22 cellular contexts compared by ENCODE assay signal in genomic region chr7:77743518-77743917, GRCh38. TPM values are rescaled to one million over a fixed set of nuclear protein-coding genes. Genes with fewer than 3 reads are reported as not detected.
DNase-seq lines count a peak whose midpoint lies in the region; ATAC-seq and TF ChIP-seq lines count a peak whose summit lies in the region.
"Had no signal": no experiment of that assay in that cellular context is flagged by ENCODE, and none has a peak within 500 bp of the region (broad histone marks: within the 10 kb centered on the region; RNA-seq: fewer than 3 reads in every experiment).

No MANE protein-coding gene starts in this region.

- H3K27me3 Mint-ChIP-seq in natural killer cell (ENCODE audit: low read depth in 2 of 2) (no peaks in the 10 kb centered on the region), T-helper 17 cell (no peaks in the 10 kb centered on the region), glutamatergic neuron (ENCODE audit: unreplicated experiment) (peaks cover 2% of the 10 kb centered on the region)
- no peaks in the 10 kb centered on the region for H3K27me3 Mint-ChIP-seq in natural killer cell treated with Interleukin-12 subunit alpha and Interleukin-12 subunit beta and Interleukin-15 and Interleukin-18, amount 100 ng/mL, for 72 hours
- H3K27me3 Mint-ChIP-seq: CD4-positive, alpha-beta T cell had no signal

- no peak for ATAC-seq in natural killer cell
- no peak for ATAC-seq in natural killer cell treated with Interleukin-12 subunit alpha and Interleukin-12 subunit beta and Interleukin-15 and Interleukin-18, amount 100 ng/mL, for 72 hours
- ATAC-seq in T-helper 17 cell: no peak

- H3K4me3 Mint-ChIP-seq in natural killer cell (no peak overlapping the region), T-helper 17 cell (no peak overlapping the region), glutamatergic neuron (ENCODE audit: unreplicated experiment) (no peak overlapping the region)
- H3K4me3 Mint-ChIP-seq in natural killer cell treated with Interleukin-12 subunit alpha and Interleukin-12 subunit beta and Interleukin-15 and Interleukin-18, amount 100 ng/mL, for 72 hours: no peak overlapping the region
- H3K4me3 Mint-ChIP-seq: CD4-positive, alpha-beta T cell had no signal

- H3K9me3 Mint-ChIP-seq in natural killer cell: no peaks in the 10 kb centered on the region
- no peaks in the 10 kb centered on the region for H3K9me3 Mint-ChIP-seq in natural killer cell treated with Interleukin-12 subunit alpha and Interleukin-12 subunit beta and Interleukin-15 and Interleukin-18, amount 100 ng/mL, for 72 hours
- H3K9me3 Mint-ChIP-seq in glutamatergic neuron (ENCODE audit: unreplicated experiment): peaks cover 4% of the 10 kb centered on the region
- H3K9me3 Mint-ChIP-seq: CD4-positive, alpha-beta T cell had no signal

- no peak for TF ChIP-seq CTCF in natural killer cell (IDR thresholded peaks at IDR 0.05)
- TF ChIP-seq CTCF in glutamatergic neuron (IDR thresholded peaks at IDR 0.05; ENCODE audit: partially characterized antibody, unreplicated experiment): no peak

- peak overlapping the region; percentile 3 to 30 for H3K27ac Mint-ChIP-seq in natural killer cell
- no peak overlapping the region for H3K27ac Mint-ChIP-seq in natural killer cell treated with Interleukin-12 subunit alpha and Interleukin-12 subunit beta and Interleukin-15 and Interleukin-18, amount 100 ng/mL, for 72 hours
- H3K27ac Mint-ChIP-seq in T-helper 17 cell: peak overlapping the region; percentile 29
- peak overlapping the region; percentile 53 for H3K27ac Mint-ChIP-seq in glutamatergic neuron (ENCODE audit: unreplicated experiment)
- H3K27ac Mint-ChIP-seq: CD4-positive, alpha-beta T cell had no signal

- intact Hi-C loops in natural killer cell (cut with micrococcal nuclease): no loop called here

- DNase-seq in natural killer cell: no peak
- DNase-seq in natural killer cell treated with Interleukin-12 subunit alpha and Interleukin-12 subunit beta and Interleukin-15 and Interleukin-18, amount 100 ng/mL, for 72 hours (ENCODE audit: low spot score): no peak
- DNase-seq in T-helper 17 cell: no peak
- no peak for DNase-seq in glutamatergic neuron
- DNase-seq in NCI-H2029 (lab: John Stamatoyannopoulos, UW): no peak
- no peak for DNase-seq in DMS 273 (lab: John Stamatoyannopoulos, UW; ENCODE audit: unreplicated experiment)
- DNase-seq in activated CD4-positive, CD25-positive, alpha-beta regulatory T cell treated with anti-CD3 and anti-CD28 coated beads, Interleukin-2, amount 50 U/mL, for 72 hours: no peak
- DNase-seq: AML-193; CD4-positive, alpha-beta T cell; DMS53; H7; MM.1S; NCI-H1048; NCI-H1417 treated with DMSO at 0.1 percent for 48 hours; NCI-H1694 treated with DMSO at 0.1 percent for 48 hours; NCI-H446; NCI-H524 treated with DMSO at 0.1 percent for 48 hours; NCI-H774; Right ventricle myocardium superior; RPMI8226 had no signal

- H3K36me3 Mint-ChIP-seq in natural killer cell: no peaks in the 10 kb centered on the region
- peaks cover under 1% of the 10 kb centered on the region for H3K36me3 Mint-ChIP-seq in natural killer cell treated with Interleukin-12 subunit alpha and Interleukin-12 subunit beta and Interleukin-15 and Interleukin-18, amount 100 ng/mL, for 72 hours
- H3K36me3 Mint-ChIP-seq in T-helper 17 cell (ENCODE audit: low read depth): peaks cover 2% of the 10 kb centered on the region
- H3K36me3 Mint-ChIP-seq in glutamatergic neuron (ENCODE audit: unreplicated experiment): peaks cover 9% of the 10 kb centered on the region

- H3K9me3 ChIP-seq in T-helper 17 cell (ENCODE audit: control insufficient read depth, low read length, poor library complexity, severe bottlenecking): no peaks in the 10 kb centered on the region
- H3K9me3 ChIP-seq: BLaER1 treated with 17β-estradiol and CSF1 and Interleukin-3, amounts not matched to agents 10 nM and 100 nM; SJSA1 had no signal

- H3K4me1 Mint-ChIP-seq in natural killer cell: peaks cover 21 to 26% of the 10 kb centered on the region in 2 donors
- peaks cover 16 to 22% of the 10 kb centered on the region in 2 donors for H3K4me1 Mint-ChIP-seq in natural killer cell treated with Interleukin-12 subunit alpha and Interleukin-12 subunit beta and Interleukin-15 and Interleukin-18, amount 100 ng/mL, for 72 hours (ENCODE audit: low read depth in 2 of 2)
- H3K4me1 Mint-ChIP-seq in T-helper 17 cell: peaks cover 17% of the 10 kb centered on the region
- H3K4me1 Mint-ChIP-seq in glutamatergic neuron (ENCODE audit: low read depth, unreplicated experiment): peaks cover 11% of the 10 kb centered on the region

RNA-seq across cellular contexts. Expression of gene RSBN1L, which starts 47.3 kb away (rescaled TPM):
- 10 to 100 TPM; 23.9 to 34.4 (median 33.4) TPM for total RNA-seq in natural killer cell
- total RNA-seq in natural killer cell treated with Interleukin-12 subunit alpha and Interleukin-12 subunit beta and Interleukin-15 and Interleukin-18, amount 100 ng/mL, for 72 hours: 10 to 100 TPM; 19.0 to 21.2 TPM
- total RNA-seq in T-helper 17 cell: 10 to 100 TPM; 19.6 to 20.6 TPM
- 27.0 TPM for total RNA-seq in glutamatergic neuron (ENCODE audit: unreplicated experiment)

RNA-seq across cellular contexts. Expression of gene TMEM60, which starts 54.7 kb away (rescaled TPM):
- total RNA-seq in natural killer cell (1 to 10 TPM; 3.4 to 5.2 (median 3.9) TPM), T-helper 17 cell (1 to 10 TPM; 5.0 to 6.3 TPM), glutamatergic neuron (ENCODE audit: unreplicated experiment) (18.9 TPM)
- 1 to 10 TPM; 6.7 to 8.8 TPM for total RNA-seq in natural killer cell treated with Interleukin-12 subunit alpha and Interleukin-12 subunit beta and Interleukin-15 and Interleukin-18, amount 100 ng/mL, for 72 hours

RNA-seq across cellular contexts. Expression of gene PHTF2, which starts 55.1 kb away (rescaled TPM):
- total RNA-seq in natural killer cell: 10 to 100 TPM; 23.1 to 26.9 (median 26.4) TPM
- 10 to 100 TPM; 21.8 to 33.7 TPM for total RNA-seq in natural killer cell treated with Interleukin-12 subunit alpha and Interleukin-12 subunit beta and Interleukin-15 and Interleukin-18, amount 100 ng/mL, for 72 hours
- 10 to 100 TPM; 68.1 to 69.9 TPM for total RNA-seq in T-helper 17 cell
- 15.1 TPM for total RNA-seq in glutamatergic neuron (ENCODE audit: unreplicated experiment)

Comparison
In these comparisons a context has a peak if more than half of its experiments do, and no peak if none do; other contexts are left out.
1. H3K27ac Mint-ChIP-seq: peak in natural killer cell (2 of 2), T-helper 17 cell (single experiment) and glutamatergic neuron (single experiment); none in natural killer cell treated with Interleukin-12 subunit alpha and Interleukin-12 subunit beta and Interleukin-15 and Interleukin-18, amount 100 ng/mL, for 72 hours (0 of 2).